Comparison of ENCODE assay signal across 8 cellular contexts in the genomic region with DNA sequence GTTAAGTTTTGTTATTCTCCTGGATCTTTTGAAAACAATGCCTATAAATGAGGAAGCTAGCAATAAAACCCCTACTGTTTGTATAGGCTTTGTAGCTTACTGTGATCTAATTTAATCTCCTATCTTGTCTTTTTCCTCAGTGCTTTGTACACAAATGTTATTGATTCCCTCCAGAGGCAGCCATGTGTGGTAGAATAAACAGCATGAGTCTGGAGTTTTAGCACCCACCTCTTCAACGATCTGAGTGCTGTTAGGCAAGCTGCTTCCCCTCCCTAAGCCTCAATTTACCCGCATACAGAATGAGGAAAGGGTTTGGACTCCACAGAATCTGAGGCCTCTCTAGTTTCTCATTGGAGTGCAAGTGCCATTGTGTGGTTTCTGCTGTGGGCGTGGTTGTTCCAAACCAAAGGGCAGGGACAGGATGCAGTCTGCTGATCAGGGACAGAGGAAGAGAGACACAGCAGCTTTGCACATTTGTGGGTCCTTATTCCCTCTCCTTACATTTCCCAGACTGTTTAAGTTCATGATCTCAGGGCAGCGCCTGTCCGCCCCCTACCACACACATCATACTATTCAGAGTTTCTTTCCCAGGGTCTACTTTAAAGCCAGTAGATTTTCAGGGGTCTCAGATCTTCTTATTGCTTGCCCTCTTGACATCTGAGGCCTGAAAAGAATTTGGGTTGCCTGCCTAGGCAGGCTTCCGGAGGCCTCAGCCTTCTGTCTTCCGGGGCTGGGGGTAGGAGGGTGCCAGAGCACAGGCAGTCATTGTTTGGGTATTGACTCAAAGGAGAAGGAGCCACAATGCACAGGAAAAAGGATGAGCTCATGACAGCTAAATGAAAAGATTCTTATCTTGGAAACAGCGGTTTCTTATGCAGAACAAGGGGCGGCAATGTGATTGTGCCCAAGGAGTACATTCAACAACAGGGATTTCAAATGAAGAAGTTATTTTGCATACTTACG.
DNase-seq lines count a peak whose midpoint lies in the region; ATAC-seq and TF ChIP-seq lines count a peak whose summit lies in the region.

No MANE protein-coding gene starts in this region.

- no peak for TF ChIP-seq POLR2A in gastroesophageal sphincter (IDR thresholded peaks at IDR 0.05)

- whole genome bisulfite sequencing in gastroesophageal sphincter (ENCODE audit: low coverage in 1 of 2), 2 donors = 55% methylated on average over 8 of the region's 10 CpGs; no CpG with 5 or more reads in 1 of the 2 donors

- TF ChIP-seq CTCF in gastroesophageal sphincter (IDR thresholded peaks at IDR 0.05) = no peak

- H3K4me3 ChIP-seq in gastroesophageal sphincter = no peak overlapping the region

- peak overlapping the region in 1 of 4 donors; percentile 43 for H3K27ac ChIP-seq in gastroesophageal sphincter

- H3K9me3 ChIP-seq in gastroesophageal sphincter = no peaks in the 10 kb centered on the region

- no peak for TF ChIP-seq EP300 in gastroesophageal sphincter (IDR thresholded peaks at IDR 0.05)

- DNase-seq in NCI-H2107 (lab: John Stamatoyannopoulos, UW) (peak; percentile 56), glomerular visceral epithelial cell (ENCODE audit: extremely low spot score) (peak; percentile 21), NCI-H128 (lab: John Stamatoyannopoulos, UW; ENCODE audit: unreplicated experiment) (no peak)
- peak; percentile 72 for DNase-seq in activated CD8-positive, alpha-beta memory T cell treated with anti-CD3 and anti-CD28 coated beads for 24 hours
- DNase-seq in stimulated activated CD4-positive, alpha-beta T cell treated with anti-CD3 and anti-CD28 coated beads, Interleukin-2, amount 100 ng/mL, for 24 hours = peak; percentile 55 to 61

- no peaks in the 10 kb centered on the region for H3K4me1 ChIP-seq in gastroesophageal sphincter

- no peaks in the 10 kb centered on the region for H3K27me3 ChIP-seq in gastroesophageal sphincter

- ATAC-seq in GM18858 (IDR thresholded peaks at IDR 0.05; ENCODE audit: unreplicated experiment) (peak; percentile 58), HG02623 (IDR thresholded peaks at IDR 0.05; ENCODE audit: unreplicated experiment) (peak; percentile 65), gastroesophageal sphincter (no peak)

- no peaks in the 10 kb centered on the region for H3K36me3 ChIP-seq in gastroesophageal sphincter
